In genomic region chr11:86183694-86184093, GRCh38 we compare ENCODE assay signal across 13 cellular contexts.
DNase-seq lines count a peak whose midpoint lies in the region; ATAC-seq and TF ChIP-seq lines count a peak whose summit lies in the region.
"Had no signal": no experiment of that assay in that cellular context is flagged by ENCODE, and none has a peak within 500 bp of the region (broad histone marks: within the 10 kb centered on the region; RNA-seq: fewer than 3 reads in every experiment).

No MANE protein-coding gene starts in this region.

- H3K36me3 Mint-ChIP-seq in Calu3 (ENCODE audit: insufficient read depth, unreplicated experiment): no peaks in the 10 kb centered on the region

- peak; percentile 6 for DNase-seq in Calu3
- peak; percentile 41 for DNase-seq in activated CD4-positive, CD25-positive, alpha-beta regulatory T cell treated with anti-CD3 and anti-CD28 coated beads, Interleukin-2, amount 50 U/mL, for 72 hours
- no peak for DNase-seq in left lung
- no peak for DNase-seq in NCI-H1694 treated with DMSO at 0.1 percent for 48 hours (lab: John Stamatoyannopoulos, UW)
- no peak for DNase-seq in NCI-H1436 treated with DMSO at 0.1 percent for 48 hours (lab: John Stamatoyannopoulos, UW)
- no peak for DNase-seq in T-helper 9 cell
- no peak for DNase-seq in epidermal melanocyte (ENCODE audit: insufficient read length, low spot score)
- DNase-seq: adrenal gland, DMS79 treated with DMSO at 0.1 percent for 48 hours, occipital lobe, SJCRH30 had no signal

- H3K27ac ChIP-seq in left lung: no peak overlapping the region
- H3K27ac ChIP-seq: adrenal gland, SJCRH30, suprapubic skin had no signal

- H3K9me3 Mint-ChIP-seq in Calu3 (ENCODE audit: low read depth, unreplicated experiment): no peaks in the 10 kb centered on the region

- CTCF ChIA-PET in Calu3 (lab: Charles Lee): interaction anchor here (0.7 to 1.2 kb wide), 3 partner anchors 10 to 68 kb away, joined by 3 to 6 read pairs (median 6); no protein-coding TSS in a partner anchor

- H3K27me3 ChIP-seq in left lung: no peaks in the 10 kb centered on the region
- H3K27me3 ChIP-seq: adrenal gland, SJCRH30, suprapubic skin had no signal

- H3K4me1 ChIP-seq in left lung: peaks cover 0 to 28% of the 10 kb centered on the region in 2 donors
- H3K4me1 ChIP-seq: adrenal gland, suprapubic skin had no signal

- peak; percentile 40 for ATAC-seq in HG02870 (IDR thresholded peaks at IDR 0.05; ENCODE audit: unreplicated experiment)
- ATAC-seq in left lung: peak; percentile 77

- BruUV-seq in Calu3 (replicated peaks; lab: Mats Ljungman, UMichigan): no TSS peak

- H3K4me3 Mint-ChIP-seq in Calu3 (ENCODE audit: low read depth, unreplicated experiment): no peak overlapping the region

- H3K4me1 Mint-ChIP-seq in Calu3 (ENCODE audit: low read depth, unreplicated experiment): peaks cover 9% of the 10 kb centered on the region

- no peak overlapping the region for H3K4me3 ChIP-seq in left lung
- H3K4me3 ChIP-seq: adrenal gland, SJCRH30, suprapubic skin had no signal

- TF ChIP-seq CTCF in Calu3 (IDR thresholded peaks at IDR 0.05; ENCODE audit: unreplicated experiment) (no peak), left lung (IDR thresholded peaks at IDR 0.05) (no peak)

- H3K27me3 Mint-ChIP-seq in Calu3 (ENCODE audit: unreplicated experiment): no peaks in the 10 kb centered on the region

- no peak overlapping the region for H3K27ac Mint-ChIP-seq in Calu3 (ENCODE audit: unreplicated experiment)

- intact Hi-C loops in Calu3 (cut with micrococcal nuclease; ENCODE audit: unreplicated experiment): no loop called here
- intact Hi-C loops in left lung (cut with DNase I): no loop called here

- H3K36me3 ChIP-seq in left lung: no peaks in the 10 kb centered on the region
- H3K36me3 ChIP-seq: adrenal gland, SJCRH30, suprapubic skin had no signal

- H3K9me3 ChIP-seq in left lung: no peaks in the 10 kb centered on the region
- H3K9me3 ChIP-seq: adrenal gland, SJCRH30, suprapubic skin had no signal

Comparison
In these comparisons a context has a peak if more than half of its experiments do, and no peak if none do; other contexts are left out.
1. DNase-seq: peak in Calu3 (single experiment) and activated CD4-positive, CD25-positive, alpha-beta regulatory T cell treated with anti-CD3 and anti-CD28 coated beads, Interleukin-2, amount 50 U/mL, for 72 hours (single experiment); none in left lung (0 of 2), NCI-H1694 treated with DMSO at 0.1 percent for 48 hours (single experiment), NCI-H1436 treated with DMSO at 0.1 percent for 48 hours (single experiment), T-helper 9 cell (single experiment) and epidermal melanocyte (single experiment).